8 cellular contexts compared by ENCODE assay signal in the genomic region with DNA sequence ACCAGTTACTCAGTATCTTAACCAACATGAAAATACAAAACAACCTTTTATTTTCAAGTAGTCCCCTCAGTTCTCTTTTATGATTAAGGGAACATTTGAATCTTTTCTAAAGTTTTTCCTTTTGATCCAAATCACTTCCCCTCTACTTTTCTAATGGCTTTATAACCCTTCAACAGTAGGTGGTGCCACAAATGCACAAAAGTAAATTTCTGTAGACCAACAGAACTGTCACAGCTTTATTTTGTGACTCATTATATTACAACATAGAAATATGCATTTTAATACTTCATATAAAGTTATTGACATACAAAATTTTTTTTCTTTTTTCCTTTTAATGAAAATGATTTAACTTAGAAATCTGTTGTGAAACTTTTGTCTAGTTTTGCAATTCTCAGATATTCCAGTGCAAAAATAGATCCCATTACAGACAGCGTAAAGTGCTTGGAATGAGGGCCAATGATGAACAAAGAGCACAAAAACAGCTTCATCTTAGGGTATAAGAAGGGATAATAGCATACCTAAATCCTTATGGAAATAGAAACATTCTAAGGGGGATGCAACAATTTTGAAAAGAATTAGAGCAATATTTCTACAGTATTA. TPM values are rescaled to one million over a fixed set of nuclear protein-coding genes. Genes with fewer than 3 reads are reported as not detected.
DNase-seq lines count a peak whose midpoint lies in the region; ATAC-seq and TF ChIP-seq lines count a peak whose summit lies in the region.

No MANE protein-coding gene starts in this region.

- peaks cover 34% of the 10 kb centered on the region for H3K4me1 ChIP-seq in OCI-LY3 (ENCODE audit: low read length)

- no peaks in the 10 kb centered on the region for H3K36me3 ChIP-seq in OCI-LY3 (replicated peaks; ENCODE audit: low read depth, low read length)

- DNase-seq in GM03348 (ENCODE audit: low spot score), result peak; percentile 53
- no peak for DNase-seq in HFF-Myc (ENCODE audit: extremely low read depth, low read depth)
- DNase-seq in fibroblast of peridontal ligament (ENCODE audit: extremely low read depth), result peak; percentile 60
- DNase-seq in cerebellar nuclear complex (lab: John Stamatoyannopoulos, UW), result no peak
- DNase-seq in endothelial cell (ENCODE audit: low spot score), result no peak
- DNase-seq in stimulated activated CD4-positive, alpha-beta T cell treated with anti-CD3 and anti-CD28 coated beads, Interleukin-4, amount 100 ng/mL, for 1 hour, result no peak

- peak; percentile 41 for TF ChIP-seq CTCF in HFF-Myc (IDR thresholded peaks at IDR 0.05; ENCODE audit: low read depth, low read length, missing control alignments)
- peak; percentile 81 for TF ChIP-seq CTCF in OCI-LY3 (IDR thresholded peaks at IDR 0.05; ENCODE audit: low read depth, low read length)
- no peak for TF ChIP-seq CTCF in endothelial cell (IDR thresholded peaks at IDR 0.05; ENCODE audit: unreplicated experiment)

- H3K9ac ChIP-seq in OCI-LY3 (ENCODE audit: low read length), result peak overlapping the region; percentile 21

- peaks cover 5% of the 10 kb centered on the region for H3K27me3 Mint-ChIP-seq in endothelial cell (ENCODE audit: unreplicated experiment)

- H3K4me3 ChIP-seq in HFF-Myc (replicated peaks; ENCODE audit: low read depth, low read length), result no peak overlapping the region
- peak overlapping the region; percentile 42 for H3K4me3 ChIP-seq in OCI-LY3 (ENCODE audit: low read length)

- no peaks in the 10 kb centered on the region for H3K79me2 ChIP-seq in OCI-LY3 (ENCODE audit: low read length)

- no peak for ATAC-seq in HG02642 (IDR thresholded peaks at IDR 0.05; ENCODE audit: poor library complexity, unreplicated experiment)

- no peaks in the 10 kb centered on the region for H3K27me3 ChIP-seq in OCI-LY3 (ENCODE audit: low read depth, low read length)

- H3K27ac Mint-ChIP-seq in endothelial cell (ENCODE audit: unreplicated experiment), result no peak overlapping the region

- H3K9me3 Mint-ChIP-seq in endothelial cell (ENCODE audit: unreplicated experiment), result no peaks in the 10 kb centered on the region

- H3K4me3 Mint-ChIP-seq in endothelial cell (ENCODE audit: unreplicated experiment), result no peak overlapping the region

- peaks cover 7% of the 10 kb centered on the region for H3K4me1 Mint-ChIP-seq in endothelial cell (ENCODE audit: unreplicated experiment)

- peak overlapping the region; percentile 78 for H2AFZ ChIP-seq in OCI-LY3 (ENCODE audit: low read depth, low read length)

- peak overlapping the region; percentile 75 for H3K4me2 ChIP-seq in OCI-LY3 (ENCODE audit: low read length)

- H3K36me3 Mint-ChIP-seq in endothelial cell (ENCODE audit: low read depth, unreplicated experiment), result peaks cover 32% of the 10 kb centered on the region

- H4K20me1 ChIP-seq in OCI-LY3 (ENCODE audit: insufficient read depth, low read length), result no peaks in the 10 kb centered on the region

- H3K9me3 ChIP-seq in OCI-LY3 (ENCODE audit: insufficient read depth, low read length), result no peaks in the 10 kb centered on the region

- H3K27ac ChIP-seq in OCI-LY3 (ENCODE audit: low read length), result peak overlapping the region; percentile 39

RNA-seq across cellular contexts. Expression of a gene that starts 17.0 kb away (rescaled TPM):
- total RNA-seq in endothelial cell (ENCODE audit: unreplicated experiment), result 2.3 TPM

RNA-seq across cellular contexts. Expression of a gene that starts 33.4 kb away (rescaled TPM):
- total RNA-seq in endothelial cell (ENCODE audit: unreplicated experiment), result 25.1 TPM

Comparison
In these comparisons a context has a peak if more than half of its experiments do, and no peak if none do; other contexts are left out.
1. DNase-seq: peak in GM03348 (single experiment) and fibroblast of peridontal ligament (single experiment); none in HFF-Myc (single experiment), cerebellar nuclear complex (0 of 2), endothelial cell (single experiment) and stimulated activated CD4-positive, alpha-beta T cell treated with anti-CD3 and anti-CD28 coated beads, Interleukin-4, amount 100 ng/mL, for 1 hour (single experiment).